In the genomic region with DNA sequence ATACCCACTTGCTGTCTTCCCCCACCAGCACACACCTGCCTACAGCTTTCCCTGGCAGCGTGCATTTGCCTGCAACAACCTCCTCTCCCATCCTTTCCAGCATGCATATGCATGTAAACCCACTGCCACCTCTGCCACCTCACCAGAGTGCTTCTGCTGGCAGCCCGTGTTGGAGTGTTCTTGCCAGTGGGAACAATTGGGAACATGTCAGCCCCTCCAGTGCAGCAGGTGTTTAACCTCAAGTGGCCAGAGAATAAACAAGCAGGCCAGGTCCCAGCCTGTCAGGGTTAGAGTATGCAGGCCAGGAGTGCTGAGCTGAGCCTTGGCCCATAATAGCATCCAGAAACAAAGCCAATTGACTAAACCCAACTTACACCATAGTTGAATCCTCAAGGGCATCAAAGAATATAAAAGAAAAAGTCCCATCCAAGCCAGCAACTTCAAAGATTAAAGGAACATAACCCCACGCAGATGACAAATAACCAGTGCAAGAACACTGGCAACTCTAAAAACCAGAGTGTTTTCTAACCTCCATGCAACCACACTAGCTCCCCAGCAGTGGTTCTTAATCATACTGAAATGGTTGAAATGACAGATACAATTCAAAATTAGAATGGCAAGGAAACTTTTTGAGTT, we compare ENCODE assay signal across 1 cellular context.
TF ChIP-seq lines count a peak whose summit lies in the region.

No MANE protein-coding gene starts in this region.

TF ChIP-seq in GM12878, 131 proteins besides CTCF, POLR2A, EP300 and RAD21 (continued from another document):
- TF ChIP-seq NFIC (IDR thresholded peaks at IDR 0.05; ENCODE audit: low read depth, low read length) (peak; percentile 100), ATF7 (IDR thresholded peaks at IDR 0.05; ENCODE audit: low read depth) (peak; percentile 78), POLR2AphosphoS2 (IDR thresholded peaks at IDR 0.05; ENCODE audit: low read depth, low read length) (no peak), CREM (IDR thresholded peaks at IDR 0.05; ENCODE audit: low read depth) (peak; percentile 98), CBX5 (IDR thresholded peaks at IDR 0.05; ENCODE audit: low read depth) (peak; percentile 96; the same call in 1 of the 2 replicates), MEF2B (IDR thresholded peaks at IDR 0.05; ENCODE audit: partially characterized antibody, poor library complexity, severe bottlenecking) (peak; percentile 94), E2F4 (IDR thresholded peaks at IDR 0.05; ENCODE audit: low read depth, low read length) (no peak), BACH1 (IDR thresholded peaks at IDR 0.05; ENCODE audit: borderline replicate concordance) (peak; percentile 81; the same call in 1 of the 2 replicates), ZNF384 (IDR thresholded peaks at IDR 0.05; ENCODE audit: borderline replicate concordance, low read depth, low read length) (no peak), TBL1XR1 (IDR thresholded peaks at IDR 0.05; ENCODE audit: low read depth, low read length) (peak; percentile 94), NRF1 (conservative IDR thresholded peaks at IDR 0.05; ENCODE audit: low read depth, low read length) (no peak), ZSCAN29 (IDR thresholded peaks at IDR 0.05) (no peak), FOXM1 (IDR thresholded peaks at IDR 0.05; ENCODE audit: low read depth, low read length) (peak; percentile 100), CHD2 (IDR thresholded peaks at IDR 0.05; ENCODE audit: borderline replicate concordance, low read depth, low read length) (no peak), SRF (IDR thresholded peaks at IDR 0.05; ENCODE audit: low read depth in 2 of 2, low read length in 2 of 2) (peak in 1 of 2 experiments; percentile 89; a peak in 2 of 4 replicates), ETV6 (conservative IDR thresholded peaks at IDR 0.05 in 1 of 2, IDR thresholded peaks at IDR 0.05 in 1 of 2; ENCODE audit: borderline replicate concordance in 1 of 2, low read depth in 1 of 2) (peak in 1 of 2 experiments; percentile 92; a peak in 2 of 4 replicates), CREB1 (IDR thresholded peaks at IDR 0.05; ENCODE audit: low read depth) (peak; percentile 70; the same call in 1 of the 2 replicates), ZBTB40 (IDR thresholded peaks at IDR 0.05; ENCODE audit: borderline replicate concordance) (no peak), PAX5 (IDR thresholded peaks at IDR 0.05; ENCODE audit: borderline replicate concordance, low read depth, low read length) (peak; percentile 93), BHLHE40 (IDR thresholded peaks at IDR 0.05; ENCODE audit: borderline replicate concordance in 1 of 2, low read depth in 2 of 2, low read length in 1 of 2) (peak; percentile 16 to 41; a peak in 2 of 4 replicates), SP1 (IDR thresholded peaks at IDR 0.05; ENCODE audit: low read depth, low read length) (peak; percentile 69), MLLT1 (IDR thresholded peaks at IDR 0.05) (peak; percentile 72; the same call in 1 of the 2 replicates), POU2F2 (IDR thresholded peaks at IDR 0.05; ENCODE audit: borderline replicate concordance, low read depth, low read length) (peak; percentile 77; the same call in 1 of the 3 replicates), EED (IDR thresholded peaks at IDR 0.05; ENCODE audit: low read depth) (peak; percentile 99), TCF12 (IDR thresholded peaks at IDR 0.05; ENCODE audit: low read depth, low read length) (peak; percentile 65), TARDBP (IDR thresholded peaks at IDR 0.05; ENCODE audit: borderline replicate concordance) (peak; percentile 78; the same call in 1 of the 2 replicates), BCL11A (IDR thresholded peaks at IDR 0.05; ENCODE audit: low read depth, low read length) (peak; percentile 100), SPI1 (IDR thresholded peaks at IDR 0.05; ENCODE audit: borderline replicate concordance, insufficient read depth, low read depth, low read length) (no peak), RFX5 (IDR thresholded peaks at IDR 0.05; ENCODE audit: low read depth, low read length) (no peak), BMI1 (IDR thresholded peaks at IDR 0.05; ENCODE audit: borderline replicate concordance) (peak; percentile 81), SMARCA5 (IDR thresholded peaks at IDR 0.05) (no peak), ATF2 (IDR thresholded peaks at IDR 0.05; ENCODE audit: low read length) (peak; percentile 100), IKZF1 (conservative IDR thresholded peaks at IDR 0.05) (peak; percentile 85), DPF2 (IDR thresholded peaks at IDR 0.05) (peak; percentile 94), LARP7 (IDR thresholded peaks at IDR 0.05) (no peak), IRF4 (IDR thresholded peaks at IDR 0.05; ENCODE audit: low read depth, low read length) (peak; percentile 98), TCF3 (IDR thresholded peaks at IDR 0.05; ENCODE audit: borderline replicate concordance, insufficient read depth, low read depth, low read length) (peak; percentile 26; the same call in 1 of the 2 replicates), IKZF2 (IDR thresholded peaks at IDR 0.05) (peak; percentile 89 to 94)
- TF ChIP-seq, protein P1, sequence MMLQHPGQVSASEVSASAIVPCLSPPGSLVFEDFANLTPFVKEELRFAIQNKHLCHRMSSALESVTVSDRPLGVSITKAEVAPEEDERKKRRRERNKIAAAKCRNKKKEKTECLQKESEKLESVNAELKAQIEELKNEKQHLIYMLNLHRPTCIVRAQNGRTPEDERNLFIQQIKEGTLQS (IDR thresholded peaks at IDR 0.05; ENCODE audit: borderline replicate concordance, extremely low read depth, low read depth, low read length), result no peak
- TF ChIP-seq, protein P2, sequence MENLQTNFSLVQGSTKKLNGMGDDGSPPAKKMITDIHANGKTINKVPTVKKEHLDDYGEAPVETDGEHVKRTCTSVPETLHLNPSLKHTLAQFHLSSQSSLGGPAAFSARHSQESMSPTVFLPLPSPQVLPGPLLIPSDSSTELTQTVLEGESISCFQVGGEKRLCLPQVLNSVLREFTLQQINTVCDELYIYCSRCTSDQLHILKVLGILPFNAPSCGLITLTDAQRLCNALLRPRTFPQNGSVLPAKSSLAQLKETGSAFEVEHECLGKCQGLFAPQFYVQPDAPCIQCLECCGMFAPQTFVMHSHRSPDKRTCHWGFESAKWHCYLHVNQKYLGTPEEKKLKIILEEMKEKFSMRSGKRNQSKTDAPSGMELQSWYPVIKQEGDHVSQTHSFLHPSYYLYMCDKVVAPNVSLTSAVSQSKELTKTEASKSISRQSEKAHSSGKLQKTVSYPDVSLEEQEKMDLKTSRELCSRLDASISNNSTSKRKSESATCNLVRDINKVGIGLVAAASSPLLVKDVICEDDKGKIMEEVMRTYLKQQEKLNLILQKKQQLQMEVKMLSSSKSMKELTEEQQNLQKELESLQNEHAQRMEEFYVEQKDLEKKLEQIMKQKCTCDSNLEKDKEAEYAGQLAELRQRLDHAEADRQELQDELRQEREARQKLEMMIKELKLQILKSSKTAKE (IDR thresholded peaks at IDR 0.05; ENCODE audit: low read depth, poor library complexity, severe bottlenecking), result peak; percentile 84
- TF ChIP-seq, protein P3, sequence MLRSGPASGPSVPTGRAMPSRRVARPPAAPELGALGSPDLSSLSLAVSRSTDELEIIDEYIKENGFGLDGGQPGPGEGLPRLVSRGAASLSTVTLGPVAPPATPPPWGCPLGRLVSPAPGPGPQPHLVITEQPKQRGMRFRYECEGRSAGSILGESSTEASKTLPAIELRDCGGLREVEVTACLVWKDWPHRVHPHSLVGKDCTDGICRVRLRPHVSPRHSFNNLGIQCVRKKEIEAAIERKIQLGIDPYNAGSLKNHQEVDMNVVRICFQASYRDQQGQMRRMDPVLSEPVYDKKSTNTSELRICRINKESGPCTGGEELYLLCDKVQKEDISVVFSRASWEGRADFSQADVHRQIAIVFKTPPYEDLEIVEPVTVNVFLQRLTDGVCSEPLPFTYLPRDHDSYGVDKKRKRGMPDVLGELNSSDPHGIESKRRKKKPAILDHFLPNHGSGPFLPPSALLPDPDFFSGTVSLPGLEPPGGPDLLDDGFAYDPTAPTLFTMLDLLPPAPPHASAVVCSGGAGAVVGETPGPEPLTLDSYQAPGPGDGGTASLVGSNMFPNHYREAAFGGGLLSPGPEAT (IDR thresholded peaks at IDR 0.05; ENCODE audit: low read depth), result peak; percentile 78; the same call in 1 of the 2 replicates
- TF ChIP-seq, protein P4, sequence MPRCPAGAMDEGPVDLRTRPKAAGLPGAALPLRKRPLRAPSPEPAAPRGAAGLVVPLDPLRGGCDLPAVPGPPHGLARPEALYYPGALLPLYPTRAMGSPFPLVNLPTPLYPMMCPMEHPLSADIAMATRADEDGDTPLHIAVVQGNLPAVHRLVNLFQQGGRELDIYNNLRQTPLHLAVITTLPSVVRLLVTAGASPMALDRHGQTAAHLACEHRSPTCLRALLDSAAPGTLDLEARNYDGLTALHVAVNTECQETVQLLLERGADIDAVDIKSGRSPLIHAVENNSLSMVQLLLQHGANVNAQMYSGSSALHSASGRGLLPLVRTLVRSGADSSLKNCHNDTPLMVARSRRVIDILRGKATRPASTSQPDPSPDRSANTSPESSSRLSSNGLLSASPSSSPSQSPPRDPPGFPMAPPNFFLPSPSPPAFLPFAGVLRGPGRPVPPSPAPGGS (IDR thresholded peaks at IDR 0.05; ENCODE audit: borderline replicate concordance, insufficient read depth, low read depth, low read length, poor library complexity, severe bottlenecking), result peak; percentile 94
- TF ChIP-seq, protein P5, sequence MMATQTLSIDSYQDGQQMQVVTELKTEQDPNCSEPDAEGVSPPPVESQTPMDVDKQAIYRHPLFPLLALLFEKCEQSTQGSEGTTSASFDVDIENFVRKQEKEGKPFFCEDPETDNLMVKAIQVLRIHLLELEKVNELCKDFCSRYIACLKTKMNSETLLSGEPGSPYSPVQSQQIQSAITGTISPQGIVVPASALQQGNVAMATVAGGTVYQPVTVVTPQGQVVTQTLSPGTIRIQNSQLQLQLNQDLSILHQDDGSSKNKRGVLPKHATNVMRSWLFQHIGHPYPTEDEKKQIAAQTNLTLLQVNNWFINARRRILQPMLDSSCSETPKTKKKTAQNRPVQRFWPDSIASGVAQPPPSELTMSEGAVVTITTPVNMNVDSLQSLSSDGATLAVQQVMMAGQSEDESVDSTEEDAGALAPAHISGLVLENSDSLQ (IDR thresholded peaks at IDR 0.05), result peak; percentile 36; the same call in 1 of the 2 replicates
